Comparison of ENCODE assay signal across 15 cellular contexts in the genomic region with DNA sequence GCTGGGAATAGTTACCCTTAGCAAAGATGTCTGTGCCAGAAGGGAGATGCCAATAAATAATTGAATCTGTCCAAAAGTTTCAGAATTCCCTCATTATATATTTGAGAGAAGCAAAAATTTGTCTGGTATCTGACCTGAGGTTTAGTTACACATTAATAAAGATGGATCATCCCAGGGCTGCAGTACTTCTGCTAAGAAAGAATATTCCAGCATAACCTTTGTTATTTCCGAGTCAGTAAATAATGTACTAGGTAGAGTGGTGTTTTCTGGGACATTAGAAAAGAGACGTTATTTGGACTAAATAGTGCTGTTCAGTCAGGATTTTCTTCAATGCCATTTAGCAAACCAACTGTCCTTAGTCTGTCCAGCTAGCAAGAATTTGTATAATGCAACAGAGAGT. TPM values are rescaled to one million over a fixed set of nuclear protein-coding genes. Genes with fewer than 3 reads are reported as not detected.
DNase-seq lines count a peak whose midpoint lies in the region; ATAC-seq, FAIRE-seq and TF ChIP-seq lines count a peak whose summit lies in the region.
"Had no signal": no experiment of that assay in that cellular context is flagged by ENCODE, and none has a peak within 500 bp of the region (broad histone marks: within the 10 kb centered on the region; RNA-seq: fewer than 3 reads in every experiment).

No MANE protein-coding gene starts in this region.

- FAIRE-seq in A549 (lab: Jason Lieb, UNC): no peak
- peak; percentile 72 for FAIRE-seq in islet of Langerhans (lab: Jason Lieb, UNC)

- POLR2A ChIA-PET in A549 (lab: Yijun Ruan, JAX): no interaction called here

- peaks cover 6% of the 10 kb centered on the region for H3K36me3 ChIP-seq in neutrophil

- ATAC-seq in A549: no peak
- ATAC-seq in GM21447 (IDR thresholded peaks at IDR 0.05; ENCODE audit: unreplicated experiment): no peak
- ATAC-seq in HG03378 (IDR thresholded peaks at IDR 0.05; ENCODE audit: unreplicated experiment): no peak
- ATAC-seq: WTC11 had no signal

- no peak overlapping the region for H3K4me3 ChIP-seq in A549
- no peak overlapping the region for H3K4me3 ChIP-seq in neutrophil (ENCODE audit: low read depth in 1 of 2, low read length in 1 of 2)

- no peak for TF ChIP-seq POLR2A in A549 (IDR thresholded peaks at IDR 0.05; ENCODE audit: low read length)

- TF ChIP-seq CTCF in A549 (IDR thresholded peaks at IDR 0.05): no peak
- TF ChIP-seq CTCF in VCaP (conservative IDR thresholded peaks at IDR 0.05): no peak
- no peak for TF ChIP-seq CTCF in neutrophil (IDR thresholded peaks at IDR 0.05)

- H3K27ac ChIP-seq in A549 (no peak overlapping the region), VCaP (peak overlapping the region; percentile 92), neutrophil (peak overlapping the region; percentile 78)

- H3K9me3 ChIP-seq in A549 (no peaks in the 10 kb centered on the region), neutrophil (no peaks in the 10 kb centered on the region)

- TF ChIP-seq RAD21 in A549 (conservative IDR thresholded peaks at IDR 0.05 in 1 of 2, IDR thresholded peaks at IDR 0.05 in 1 of 2): no peak

- peaks cover 25% of the 10 kb centered on the region; the same call in 2 of the 3 replicates for H3K4me1 ChIP-seq in A549
- peaks cover 23 to 42% of the 10 kb centered on the region in 2 experiments for H3K4me1 ChIP-seq in neutrophil (ENCODE audit: control insufficient read depth in 1 of 2, insufficient read depth in 1 of 2, low read depth in 1 of 2, low read length in 1 of 2)

- CTCF ChIA-PET in A549 (lab: Yijun Ruan, JAX): no interaction called here

- peak overlapping the region; percentile 28; the same call in 2 of the 3 replicates for H3K4me2 ChIP-seq in A549

- H3K27me3 ChIP-seq in neutrophil: no peaks in the 10 kb centered on the region

- DNase-seq in A549 (ENCODE audit: low read depth in 1 of 2, low spot score in 1 of 2) (no peak), NCI-H2196 (lab: John Stamatoyannopoulos, UW; ENCODE audit: unreplicated experiment) (no peak), hypothalamus (lab: John Stamatoyannopoulos, UW) (no peak)
- DNase-seq: amniotic stem cell, foreskin fibroblast, NCI-H1694 treated with DMSO at 0.1 percent for 48 hours, NCI-H774, RPMI8226, SW 1271 had no signal

- TF ChIP-seq EP300 in A549 (IDR thresholded peaks at IDR 0.05): no peak

- 53% methylated on average over 2 of the region's 2 CpGs for WGBS in A549 (ENCODE audit: missing lambda C conversion rate)

TF ChIP-seq in A549, 52 proteins besides CTCF, POLR2A, EP300 and RAD21:
- TF ChIP-seq HOXB13 (CRISPR knock-in tag; IDR thresholded peaks at IDR 0.05; ENCODE audit: low read depth): no peak

RNA-seq across cellular contexts. Expression of a gene that starts 26.5 kb away (rescaled TPM):
- 59.7 and 78.6 TPM in 2 replicates for polyA plus RNA-seq in A549 (2011; rRNA removed)
- 83.5 and 88.0 TPM in 2 replicates for polyA plus RNA-seq in A549 (2012; cell fraction: cytosol; rRNA removed)
- 176 and 217 TPM in 2 replicates for polyA plus RNA-seq in A549 (2012; cell fraction: nucleus; rRNA removed)
- polyA plus RNA-seq in A549 (2017; fragmentation: RNase III; extraction: RNeasy Plus Mini Kit Qiagen cat#74134 plus additional on column Dnase treatment): 60.3 to 69.5 TPM (median 62.9 TPM) in 3 replicates
- polyA minus RNA-seq in A549 (2011; rRNA and poly(A)+ RNA removed): 41.2 and 51.2 TPM in 2 replicates

Comparison
In these comparisons a context has a peak if more than half of its experiments do, and no peak if none do; other contexts are left out.
1. H3K27ac ChIP-seq: peak in VCaP (single experiment) and neutrophil (single experiment); none in A549 (0 of 2).